Comparison of ENCODE assay signal across 1 cellular context in the genomic region with DNA sequence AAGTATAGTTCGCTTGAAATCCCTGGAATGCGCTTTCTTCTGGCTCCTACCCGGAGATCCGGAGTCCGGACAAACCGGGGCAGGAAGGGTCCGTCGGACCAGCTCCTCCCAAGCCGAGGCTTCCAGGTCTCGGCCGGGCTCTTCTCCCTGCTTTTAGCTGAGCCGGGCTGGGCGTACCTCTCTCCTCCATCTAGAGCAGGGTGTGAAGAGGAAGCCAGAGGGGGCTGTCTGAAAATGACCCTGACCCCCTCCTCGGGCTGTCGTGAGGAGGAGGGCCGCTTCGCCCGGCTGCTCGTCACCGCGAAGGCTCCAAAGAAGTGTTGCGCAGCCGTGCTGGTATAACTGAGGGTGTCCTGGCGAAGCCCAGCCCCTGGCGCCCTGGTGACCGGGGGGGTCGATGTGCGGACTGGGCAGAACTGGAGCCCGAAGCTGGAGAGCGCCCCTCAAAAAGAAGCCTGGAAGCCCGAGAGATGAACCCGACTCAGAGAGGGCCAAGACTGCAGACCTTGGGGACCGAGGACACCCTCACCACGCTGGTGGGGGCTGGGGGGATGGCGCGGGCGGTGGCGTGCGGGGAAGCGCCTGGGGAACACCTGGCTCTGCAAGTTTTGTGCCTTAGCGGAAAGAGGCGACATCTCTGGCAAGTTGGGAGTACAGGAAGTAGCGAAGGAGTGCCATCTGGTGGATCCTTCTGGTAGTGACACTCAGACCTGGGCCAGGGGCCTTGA.
TF ChIP-seq lines count a peak whose summit lies in the region.

No MANE protein-coding gene starts in this region.

TF ChIP-seq in HepG2, 621 proteins besides CTCF, POLR2A, EP300 and RAD21 (continued from another document and continues in another):
- TF ChIP-seq, protein P1, sequence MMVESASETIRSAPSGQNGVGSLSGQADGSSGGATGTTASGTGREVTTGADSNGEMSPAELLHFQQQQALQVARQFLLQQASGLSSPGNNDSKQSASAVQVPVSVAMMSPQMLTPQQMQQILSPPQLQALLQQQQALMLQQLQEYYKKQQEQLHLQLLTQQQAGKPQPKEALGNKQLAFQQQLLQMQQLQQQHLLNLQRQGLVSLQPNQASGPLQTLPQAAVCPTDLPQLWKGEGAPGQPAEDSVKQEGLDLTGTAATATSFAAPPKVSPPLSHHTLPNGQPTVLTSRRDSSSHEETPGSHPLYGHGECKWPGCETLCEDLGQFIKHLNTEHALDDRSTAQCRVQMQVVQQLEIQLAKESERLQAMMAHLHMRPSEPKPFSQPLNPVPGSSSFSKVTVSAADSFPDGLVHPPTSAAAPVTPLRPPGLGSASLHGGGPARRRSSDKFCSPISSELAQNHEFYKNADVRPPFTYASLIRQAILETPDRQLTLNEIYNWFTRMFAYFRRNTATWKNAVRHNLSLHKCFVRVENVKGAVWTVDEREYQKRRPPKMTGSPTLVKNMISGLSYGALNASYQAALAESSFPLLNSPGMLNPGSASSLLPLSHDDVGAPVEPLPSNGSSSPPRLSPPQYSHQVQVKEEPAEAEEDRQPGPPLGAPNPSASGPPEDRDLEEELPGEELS (CRISPR knock-in tag; IDR thresholded peaks at IDR 0.05) = no peak
- TF ChIP-seq FOXO1 (CRISPR knock-in tag; IDR thresholded peaks at IDR 0.05) = no peak
- TF ChIP-seq, protein P2, sequence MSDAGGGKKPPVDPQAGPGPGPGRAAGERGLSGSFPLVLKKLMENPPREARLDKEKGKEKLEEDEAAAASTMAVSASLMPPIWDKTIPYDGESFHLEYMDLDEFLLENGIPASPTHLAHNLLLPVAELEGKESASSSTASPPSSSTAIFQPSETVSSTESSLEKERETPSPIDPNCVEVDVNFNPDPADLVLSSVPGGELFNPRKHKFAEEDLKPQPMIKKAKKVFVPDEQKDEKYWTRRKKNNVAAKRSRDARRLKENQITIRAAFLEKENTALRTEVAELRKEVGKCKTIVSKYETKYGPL (CRISPR knock-in tag; IDR thresholded peaks at IDR 0.05) = 0 out of 2 replicates have a peak, but pooled peaks have one; percentile 28
- no peak for TF ChIP-seq SMARCC2 (IDR thresholded peaks at IDR 0.05)
- TF ChIP-seq ZNF776 (CRISPR knock-in tag; IDR thresholded peaks at IDR 0.05) = no peak
- no peak for TF ChIP-seq TP53 (CRISPR knock-in tag; conservative IDR thresholded peaks at IDR 0.05)
- TF ChIP-seq FOXJ3 (CRISPR knock-in tag; IDR thresholded peaks at IDR 0.05; ENCODE audit: borderline replicate concordance) = no peak
- TF ChIP-seq SMARCE1 (IDR thresholded peaks at IDR 0.05; ENCODE audit: borderline replicate concordance) = no peak
- TF ChIP-seq IRF2 (CRISPR knock-in tag; IDR thresholded peaks at IDR 0.05) = no peak
- TF ChIP-seq U2AF1 (optimal IDR thresholded peaks at IDR 0.05; ENCODE audit: low read depth, low read length) = no peak
- no peak for TF ChIP-seq ZNF33A (CRISPR knock-in tag; IDR thresholded peaks at IDR 0.05; ENCODE audit: borderline replicate concordance)
- TF ChIP-seq SATB2 (CRISPR knock-in tag; IDR thresholded peaks at IDR 0.05) = peak; percentile 40; the same call in 1 of the 2 replicates
- TF ChIP-seq ZNF878 (CRISPR knock-in tag; IDR thresholded peaks at IDR 0.05) = no peak
- no peak for TF ChIP-seq HOXA5 (CRISPR knock-in tag; IDR thresholded peaks at IDR 0.05)
- TF ChIP-seq BHLHE40 (IDR thresholded peaks at IDR 0.05; ENCODE audit: low read length) = no peak
- TF ChIP-seq, protein P3, sequence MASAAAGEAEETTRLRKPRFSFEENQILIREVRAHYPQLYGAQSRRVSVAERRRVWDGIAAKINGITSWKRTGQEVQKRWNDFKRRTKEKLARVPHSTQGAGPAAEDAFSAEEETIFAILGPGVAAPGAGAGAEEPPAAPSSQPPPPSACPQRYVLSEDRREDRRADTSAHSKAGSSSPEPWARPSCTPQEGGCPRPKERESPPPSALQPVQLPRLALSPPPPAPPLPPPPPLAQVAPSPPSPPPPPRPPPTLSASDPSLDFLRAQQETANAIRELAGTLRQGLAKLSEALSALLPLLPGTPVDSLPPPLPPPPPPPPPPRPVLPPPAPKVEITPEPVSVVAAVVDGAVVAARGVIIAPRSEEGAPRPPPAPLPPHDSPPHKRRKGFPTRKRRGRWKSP (CRISPR knock-in tag; IDR thresholded peaks at IDR 0.05) = no peak
- TF ChIP-seq, protein P4, sequence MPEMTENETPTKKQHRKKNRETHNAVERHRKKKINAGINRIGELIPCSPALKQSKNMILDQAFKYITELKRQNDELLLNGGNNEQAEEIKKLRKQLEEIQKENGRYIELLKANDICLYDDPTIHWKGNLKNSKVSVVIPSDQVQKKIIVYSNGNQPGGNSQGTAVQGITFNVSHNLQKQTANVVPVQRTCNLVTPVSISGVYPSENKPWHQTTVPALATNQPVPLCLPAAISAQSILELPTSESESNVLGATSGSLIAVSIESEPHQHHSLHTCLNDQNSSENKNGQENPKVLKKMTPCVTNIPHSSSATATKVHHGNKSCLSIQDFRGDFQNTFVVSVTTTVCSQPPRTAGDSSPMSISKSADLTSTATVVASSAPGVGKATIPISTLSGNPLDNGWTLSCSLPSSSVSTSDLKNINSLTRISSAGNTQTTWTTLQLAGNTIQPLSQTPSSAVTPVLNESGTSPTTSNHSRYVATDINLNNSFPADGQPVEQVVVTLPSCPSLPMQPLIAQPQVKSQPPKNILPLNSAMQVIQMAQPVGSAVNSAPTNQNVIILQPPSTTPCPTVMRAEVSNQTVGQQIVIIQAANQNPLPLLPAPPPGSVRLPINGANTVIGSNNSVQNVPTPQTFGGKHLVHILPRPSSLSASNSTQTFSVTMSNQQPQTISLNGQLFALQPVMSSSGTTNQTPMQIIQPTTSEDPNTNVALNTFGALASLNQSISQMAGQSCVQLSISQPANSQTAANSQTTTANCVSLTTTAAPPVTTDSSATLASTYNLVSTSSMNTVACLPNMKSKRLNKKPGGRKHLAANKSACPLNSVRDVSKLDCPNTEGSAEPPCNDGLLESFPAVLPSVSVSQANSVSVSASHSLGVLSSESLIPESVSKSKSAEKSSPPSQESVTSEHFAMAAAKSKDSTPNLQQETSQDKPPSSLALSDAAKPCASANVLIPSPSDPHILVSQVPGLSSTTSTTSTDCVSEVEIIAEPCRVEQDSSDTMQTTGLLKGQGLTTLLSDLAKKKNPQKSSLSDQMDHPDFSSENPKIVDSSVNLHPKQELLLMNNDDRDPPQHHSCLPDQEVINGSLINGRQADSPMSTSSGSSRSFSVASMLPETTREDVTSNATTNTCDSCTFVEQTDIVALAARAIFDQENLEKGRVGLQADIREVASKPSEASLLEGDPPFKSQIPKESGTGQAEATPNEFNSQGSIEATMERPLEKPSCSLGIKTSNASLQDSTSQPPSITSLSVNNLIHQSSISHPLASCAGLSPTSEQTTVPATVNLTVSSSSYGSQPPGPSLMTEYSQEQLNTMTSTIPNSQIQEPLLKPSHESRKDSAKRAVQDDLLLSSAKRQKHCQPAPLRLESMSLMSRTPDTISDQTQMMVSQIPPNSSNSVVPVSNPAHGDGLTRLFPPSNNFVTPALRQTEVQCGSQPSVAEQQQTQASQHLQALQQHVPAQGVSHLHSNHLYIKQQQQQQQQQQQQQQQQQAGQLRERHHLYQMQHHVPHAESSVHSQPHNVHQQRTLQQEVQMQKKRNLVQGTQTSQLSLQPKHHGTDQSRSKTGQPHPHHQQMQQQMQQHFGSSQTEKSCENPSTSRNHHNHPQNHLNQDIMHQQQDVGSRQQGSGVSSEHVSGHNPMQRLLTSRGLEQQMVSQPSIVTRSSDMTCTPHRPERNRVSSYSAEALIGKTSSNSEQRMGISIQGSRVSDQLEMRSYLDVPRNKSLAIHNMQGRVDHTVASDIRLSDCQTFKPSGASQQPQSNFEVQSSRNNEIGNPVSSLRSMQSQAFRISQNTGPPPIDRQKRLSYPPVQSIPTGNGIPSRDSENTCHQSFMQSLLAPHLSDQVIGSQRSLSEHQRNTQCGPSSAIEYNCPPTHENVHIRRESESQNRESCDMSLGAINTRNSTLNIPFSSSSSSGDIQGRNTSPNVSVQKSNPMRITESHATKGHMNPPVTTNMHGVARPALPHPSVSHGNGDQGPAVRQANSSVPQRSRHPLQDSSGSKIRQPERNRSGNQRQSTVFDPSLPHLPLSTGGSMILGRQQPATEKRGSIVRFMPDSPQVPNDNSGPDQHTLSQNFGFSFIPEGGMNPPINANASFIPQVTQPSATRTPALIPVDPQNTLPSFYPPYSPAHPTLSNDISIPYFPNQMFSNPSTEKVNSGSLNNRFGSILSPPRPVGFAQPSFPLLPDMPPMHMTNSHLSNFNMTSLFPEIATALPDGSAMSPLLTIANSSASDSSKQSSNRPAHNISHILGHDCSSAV (CRISPR knock-in tag; IDR thresholded peaks at IDR 0.05; ENCODE audit: borderline replicate concordance) = no peak
- no peak for TF ChIP-seq NR2F2 (IDR thresholded peaks at IDR 0.05; ENCODE audit: borderline replicate concordance, low read depth)
- TF ChIP-seq SIN3B (IDR thresholded peaks at IDR 0.05; ENCODE audit: low read length) = no peak
- TF ChIP-seq, protein P5, sequence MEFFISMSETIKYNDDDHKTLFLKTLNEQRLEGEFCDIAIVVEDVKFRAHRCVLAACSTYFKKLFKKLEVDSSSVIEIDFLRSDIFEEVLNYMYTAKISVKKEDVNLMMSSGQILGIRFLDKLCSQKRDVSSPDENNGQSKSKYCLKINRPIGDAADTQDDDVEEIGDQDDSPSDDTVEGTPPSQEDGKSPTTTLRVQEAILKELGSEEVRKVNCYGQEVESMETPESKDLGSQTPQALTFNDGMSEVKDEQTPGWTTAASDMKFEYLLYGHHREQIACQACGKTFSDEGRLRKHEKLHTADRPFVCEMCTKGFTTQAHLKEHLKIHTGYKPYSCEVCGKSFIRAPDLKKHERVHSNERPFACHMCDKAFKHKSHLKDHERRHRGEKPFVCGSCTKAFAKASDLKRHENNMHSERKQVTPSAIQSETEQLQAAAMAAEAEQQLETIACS (CRISPR knock-in tag; IDR thresholded peaks at IDR 0.05) = no peak
- TF ChIP-seq RXRA (CRISPR knock-in tag; IDR thresholded peaks at IDR 0.05) = peak; percentile 68; the same call in 1 of the 2 replicates
- TF ChIP-seq ZFX (CRISPR knock-in tag; IDR thresholded peaks at IDR 0.05; ENCODE audit: low read depth) = peak; percentile 43; the same call in 1 of the 2 replicates
- 0 out of 2 replicates have a peak, but pooled peaks have one; percentile 26 for TF ChIP-seq MYNN (CRISPR knock-in tag; IDR thresholded peaks at IDR 0.05; ENCODE audit: low read depth)
- no peak for TF ChIP-seq FOSL1 (CRISPR knock-in tag; IDR thresholded peaks at IDR 0.05; ENCODE audit: borderline replicate concordance)
- no peak for TF ChIP-seq KDM4B (CRISPR knock-in tag; IDR thresholded peaks at IDR 0.05)
- TF ChIP-seq MEIS1 (CRISPR knock-in tag; IDR thresholded peaks at IDR 0.05; ENCODE audit: borderline replicate concordance) = no peak
- TF ChIP-seq RBAK (CRISPR knock-in tag; IDR thresholded peaks at IDR 0.05) = no peak
- TF ChIP-seq, protein P6, sequence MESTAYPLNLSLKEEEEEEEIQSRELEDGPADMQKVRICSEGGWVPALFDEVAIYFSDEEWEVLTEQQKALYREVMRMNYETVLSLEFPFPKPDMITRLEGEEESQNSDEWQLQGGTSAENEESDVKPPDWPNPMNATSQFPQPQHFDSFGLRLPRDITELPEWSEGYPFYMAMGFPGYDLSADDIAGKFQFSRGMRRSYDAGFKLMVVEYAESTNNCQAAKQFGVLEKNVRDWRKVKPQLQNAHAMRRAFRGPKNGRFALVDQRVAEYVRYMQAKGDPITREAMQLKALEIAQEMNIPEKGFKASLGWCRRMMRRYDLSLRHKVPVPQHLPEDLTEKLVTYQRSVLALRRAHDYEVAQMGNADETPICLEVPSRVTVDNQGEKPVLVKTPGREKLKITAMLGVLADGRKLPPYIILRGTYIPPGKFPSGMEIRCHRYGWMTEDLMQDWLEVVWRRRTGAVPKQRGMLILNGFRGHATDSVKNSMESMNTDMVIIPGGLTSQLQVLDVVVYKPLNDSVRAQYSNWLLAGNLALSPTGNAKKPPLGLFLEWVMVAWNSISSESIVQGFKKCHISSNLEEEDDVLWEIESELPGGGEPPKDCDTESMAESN (CRISPR knock-in tag; conservative IDR thresholded peaks at IDR 0.05) = peak; percentile 54; the same call in 1 of the 2 replicates
- TF ChIP-seq, protein P7, sequence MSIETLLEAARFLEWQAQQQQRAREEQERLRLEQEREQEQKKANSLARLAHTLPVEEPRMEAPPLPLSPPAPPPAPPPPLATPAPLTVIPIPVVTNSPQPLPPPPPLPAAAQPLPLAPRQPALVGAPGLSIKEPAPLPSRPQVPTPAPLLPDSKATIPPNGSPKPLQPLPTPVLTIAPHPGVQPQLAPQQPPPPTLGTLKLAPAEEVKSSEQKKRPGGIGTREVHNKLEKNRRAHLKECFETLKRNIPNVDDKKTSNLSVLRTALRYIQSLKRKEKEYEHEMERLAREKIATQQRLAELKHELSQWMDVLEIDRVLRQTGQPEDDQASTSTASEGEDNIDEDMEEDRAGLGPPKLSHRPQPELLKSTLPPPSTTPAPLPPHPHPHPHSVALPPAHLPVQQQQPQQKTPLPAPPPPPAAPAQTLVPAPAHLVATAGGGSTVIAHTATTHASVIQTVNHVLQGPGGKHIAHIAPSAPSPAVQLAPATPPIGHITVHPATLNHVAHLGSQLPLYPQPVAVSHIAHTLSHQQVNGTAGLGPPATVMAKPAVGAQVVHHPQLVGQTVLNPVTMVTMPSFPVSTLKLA (IDR thresholded peaks at IDR 0.05) = no peak
- TF ChIP-seq, protein P8, sequence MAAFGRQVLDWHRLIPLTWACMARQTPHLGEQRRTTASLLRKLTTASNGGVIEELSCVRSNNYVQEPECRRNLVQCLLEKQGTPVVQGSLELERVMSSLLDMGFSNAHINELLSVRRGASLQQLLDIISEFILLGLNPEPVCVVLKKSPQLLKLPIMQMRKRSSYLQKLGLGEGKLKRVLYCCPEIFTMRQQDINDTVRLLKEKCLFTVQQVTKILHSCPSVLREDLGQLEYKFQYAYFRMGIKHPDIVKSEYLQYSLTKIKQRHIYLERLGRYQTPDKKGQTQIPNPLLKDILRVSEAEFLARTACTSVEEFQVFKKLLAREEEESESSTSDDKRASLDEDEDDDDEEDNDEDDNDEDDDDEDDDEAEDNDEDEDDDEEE (CRISPR knock-in tag; IDR thresholded peaks at IDR 0.05) = no peak
- TF ChIP-seq, protein P9, sequence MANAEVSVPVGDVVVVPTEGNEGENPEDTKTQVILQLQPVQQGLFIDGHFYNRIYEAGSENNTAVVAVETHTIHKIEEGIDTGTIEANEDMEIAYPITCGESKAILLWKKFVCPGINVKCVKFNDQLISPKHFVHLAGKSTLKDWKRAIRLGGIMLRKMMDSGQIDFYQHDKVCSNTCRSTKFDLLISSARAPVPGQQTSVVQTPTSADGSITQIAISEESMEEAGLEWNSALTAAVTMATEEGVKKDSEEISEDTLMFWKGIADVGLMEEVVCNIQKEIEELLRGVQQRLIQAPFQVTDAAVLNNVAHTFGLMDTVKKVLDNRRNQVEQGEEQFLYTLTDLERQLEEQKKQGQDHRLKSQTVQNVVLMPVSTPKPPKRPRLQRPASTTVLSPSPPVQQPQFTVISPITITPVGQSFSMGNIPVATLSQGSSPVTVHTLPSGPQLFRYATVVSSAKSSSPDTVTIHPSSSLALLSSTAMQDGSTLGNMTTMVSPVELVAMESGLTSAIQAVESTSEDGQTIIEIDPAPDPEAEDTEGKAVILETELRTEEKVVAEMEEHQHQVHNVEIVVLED (CRISPR knock-in tag; IDR thresholded peaks at IDR 0.05; ENCODE audit: borderline replicate concordance) = peak; percentile 24; the same call in 1 of the 2 replicates
- no peak for TF ChIP-seq EZH2 (conservative IDR thresholded peaks at IDR 0.05; ENCODE audit: low read depth, low read length)
